Comparison of ENCODE assay signal across 21 cellular contexts in the genomic region with DNA sequence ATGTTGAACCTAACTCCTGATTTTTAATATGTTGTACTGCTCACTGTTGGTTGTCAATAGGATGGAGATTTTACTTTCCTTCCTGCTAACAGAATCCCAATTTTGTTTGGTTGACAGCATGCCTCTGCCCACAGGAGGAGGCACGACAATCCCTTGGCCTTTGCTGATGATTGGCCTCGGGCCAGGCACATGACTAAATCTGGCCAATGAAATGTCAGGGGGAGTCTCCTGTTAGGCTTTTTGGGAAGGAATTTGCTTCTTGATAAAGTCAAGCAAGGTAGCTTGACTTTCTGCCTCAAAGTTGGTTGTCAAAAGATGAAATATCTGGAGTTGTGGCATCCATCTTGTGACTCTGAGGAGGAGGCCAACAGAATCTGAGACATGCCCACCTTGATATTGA. TPM values are rescaled to one million over a fixed set of nuclear protein-coding genes. Genes with fewer than 3 reads are reported as not detected.
"Had no signal": no experiment of that assay in that cellular context is flagged by ENCODE, and none has a peak within 500 bp of the region (broad histone marks: within the 10 kb centered on the region; RNA-seq: fewer than 3 reads in every experiment).

No MANE protein-coding gene starts in this region.

- H3K4me3 Mint-ChIP-seq: dendritic cell treated with granulocyte-macrophage colony-stimulating factor and Interleukin-4, amounts not matched to agents 40 ng/mL and 50 ng/mL, for 4 days; naive thymus-derived CD4-positive, alpha-beta T cell; nephron progenitor cell; stimulated activated memory B cell treated with anti-CD40 and anti-IgM and Interleukin-4, amounts not matched to agents 10 μg/mL and 1 μg/mL and 100 μg/mL, for 72 hours; stimulated activated naive CD8-positive, alpha-beta T cell treated with anti-CD3 and anti-CD28 coated beads, Interleukin-15, Interleukin-2, amounts not matched to agents 100 ng/mL and 50 ng/mL, for 24 hours had no signal

- H3K9me3 ChIP-seq: heart left ventricle, psoas muscle, spleen, tibial artery, upper lobe of left lung, uterus had no signal

- H3K36me3 Mint-ChIP-seq: naive thymus-derived CD4-positive, alpha-beta T cell; stimulated activated memory B cell treated with anti-CD40 and anti-IgM and Interleukin-4, amounts not matched to agents 10 μg/mL and 1 μg/mL and 100 μg/mL, for 72 hours had no signal

- H3K27me3 ChIP-seq: upper lobe of left lung, uterus had no signal

- H3K27ac Mint-ChIP-seq: dendritic cell treated with granulocyte-macrophage colony-stimulating factor and Interleukin-4, amounts not matched to agents 40 ng/mL and 50 ng/mL, for 4 days; naive thymus-derived CD4-positive, alpha-beta T cell; nephron progenitor cell; stimulated activated memory B cell treated with anti-CD40 and anti-IgM and Interleukin-4, amounts not matched to agents 10 μg/mL and 1 μg/mL and 100 μg/mL, for 72 hours; stimulated activated naive CD8-positive, alpha-beta T cell treated with anti-CD3 and anti-CD28 coated beads, Interleukin-15, Interleukin-2, amounts not matched to agents 100 ng/mL and 50 ng/mL, for 24 hours had no signal

- H3K4me1 Mint-ChIP-seq: stimulated activated memory B cell treated with anti-CD40 and anti-IgM and Interleukin-4, amounts not matched to agents 10 μg/mL and 1 μg/mL and 100 μg/mL, for 72 hours had no signal

- H3K4me3 ChIP-seq: heart left ventricle, psoas muscle, spleen, tibial artery, upper lobe of left lung, uterus had no signal

- H3K27ac ChIP-seq: heart left ventricle, psoas muscle, spleen, tibial artery, upper lobe of left lung, uterus had no signal

- ATAC-seq: heart left ventricle; naive thymus-derived CD4-positive, alpha-beta T cell; psoas muscle; sciatic nerve; stimulated activated memory B cell treated with anti-CD40 and anti-IgM and Interleukin-4, amounts not matched to agents 10 μg/mL and 1 μg/mL and 100 μg/mL, for 72 hours had no signal

- H3K4me1 ChIP-seq: heart left ventricle, psoas muscle, spleen, tibial artery, upper lobe of left lung, uterus had no signal

- H3K36me3 ChIP-seq: heart left ventricle, spleen, tibial artery, upper lobe of left lung, uterus had no signal

- H3K9me3 Mint-ChIP-seq: dendritic cell treated with granulocyte-macrophage colony-stimulating factor and Interleukin-4, amounts not matched to agents 40 ng/mL and 50 ng/mL, for 4 days; nephron progenitor cell; stimulated activated memory B cell treated with anti-CD40 and anti-IgM and Interleukin-4, amounts not matched to agents 10 μg/mL and 1 μg/mL and 100 μg/mL, for 72 hours; stimulated activated naive CD8-positive, alpha-beta T cell treated with anti-CD3 and anti-CD28 coated beads, Interleukin-15, Interleukin-2, amounts not matched to agents 100 ng/mL and 50 ng/mL, for 24 hours had no signal

- DNase-seq: erythroblast; foreskin melanocyte; heart left ventricle; hippocampal formation; mesendoderm; naive thymus-derived CD4-positive, alpha-beta T cell; nephron progenitor cell; psoas muscle; retina; spleen; stimulated activated CD4-positive, alpha-beta T cell treated with anti-CD3 and anti-CD28 coated beads, Interleukin-15, amount 100 ng/mL, for 24 hours; stimulated activated CD4-positive, alpha-beta T cell treated with anti-CD3 and anti-CD28 coated beads, Interleukin-1b, Interleukin-23, amount 100 ng/mL, for 48 hours; stimulated activated CD4-positive, alpha-beta T cell treated with anti-CD3 and anti-CD28 coated beads, Interleukin-4, amount 100 ng/mL, for 24 hours; tibial artery; upper lobe of left lung; uterus had no signal

RNA-seq across cellular contexts. Expression of a gene that starts 6.8 kb away (rescaled TPM):
- total RNA-seq: osteoblast had no signal
